14 cellular contexts compared by ENCODE assay signal in genomic region chr13:23928985-23929384, GRCh38. TPM values are rescaled to one million over a fixed set of nuclear protein-coding genes. Genes with fewer than 3 reads are reported as not detected.
A peak's percentile ranks its signal among the peaks of the same experiment; 100 is the strongest.
DNase-seq lines count a peak whose midpoint lies in the region; FAIRE-seq and TF ChIP-seq lines count a peak whose summit lies in the region.
"Had no signal": no experiment of that assay in that cellular context is flagged by ENCODE, and none has a peak within 500 bp of the region (broad histone marks: within the 10 kb centered on the region; RNA-seq: fewer than 3 reads in every experiment).

No MANE protein-coding gene starts in this region.

- no peak overlapping the region for H3K23ac ChIP-seq in trophoblast cell (ENCODE audit: low read length)

- H4K91ac ChIP-seq in trophoblast cell (ENCODE audit: low read depth, low read length): no peak overlapping the region

- no peak overlapping the region for H2BK5ac ChIP-seq in trophoblast cell (ENCODE audit: low read depth, low read length, poor library complexity)

- H3K4me1 ChIP-seq in trophoblast cell (ENCODE audit: control insufficient read depth in 1 of 2, insufficient read depth in 2 of 2, low read length in 2 of 2): no peaks in the 10 kb centered on the region
- no peaks in the 10 kb centered on the region for H3K4me1 ChIP-seq in Peyer's patch
- H3K4me1 ChIP-seq in OCI-LY7 (ENCODE audit: insufficient read depth, low read length, poor library complexity, severe bottlenecking): no peaks in the 10 kb centered on the region
- H3K4me1 ChIP-seq: SJCRH30 had no signal

- peak; percentile 21 for FAIRE-seq in D721Med (lab: Jason Lieb, UNC)
- FAIRE-seq: GM12878 had no signal

- H3K79me2 ChIP-seq in trophoblast cell (ENCODE audit: control insufficient read depth, insufficient read depth, low read length, poor library complexity) (no peaks in the 10 kb centered on the region), OCI-LY7 (ENCODE audit: insufficient read depth, low read depth, low read length) (no peaks in the 10 kb centered on the region)

- H3K9me3 ChIP-seq in trophoblast cell (ENCODE audit: insufficient read depth, low read depth, low read length) (no peaks in the 10 kb centered on the region), Peyer's patch (no peaks in the 10 kb centered on the region), OCI-LY7 (ENCODE audit: low read length) (no peaks in the 10 kb centered on the region)
- H3K9me3 ChIP-seq: SJCRH30 had no signal

- H3K9ac ChIP-seq in trophoblast cell (ENCODE audit: low read length): no peak overlapping the region

- BruUV-seq in OCI-LY7 (replicated peaks; lab: Mats Ljungman, UMichigan): no TSS peak

- no peak overlapping the region for H3K27ac ChIP-seq in trophoblast cell (ENCODE audit: low read depth, low read length)
- H3K27ac ChIP-seq in Peyer's patch: no peak overlapping the region
- no peak overlapping the region for H3K27ac ChIP-seq in OCI-LY7 (ENCODE audit: low read depth, low read length, poor library complexity, severe bottlenecking)
- H3K27ac ChIP-seq: SJCRH30 had no signal

- intact Hi-C loops in OCI-LY7 (cut with micrococcal nuclease; ENCODE audit: unreplicated experiment): loop anchor here (10.0 kb wide), 1 partner anchor 296 kb away; no protein-coding TSS in a partner anchor

- CTCF ChIA-PET in OCI-LY7 (lab: Charles Lee; ENCODE audit: unreplicated experiment): no interaction called here

- H3K36me3 ChIP-seq in trophoblast cell (ENCODE audit: control insufficient read depth in 1 of 2, insufficient read depth in 2 of 2, low read length in 2 of 2): no peaks in the 10 kb centered on the region
- no peaks in the 10 kb centered on the region for H3K36me3 ChIP-seq in Peyer's patch
- no peaks in the 10 kb centered on the region for H3K36me3 ChIP-seq in OCI-LY7 (ENCODE audit: insufficient read depth, low read length)
- H3K36me3 ChIP-seq: SJCRH30 had no signal

- no peak overlapping the region for H3K18ac ChIP-seq in trophoblast cell (ENCODE audit: low read length)

- no peak overlapping the region for H2AK5ac ChIP-seq in trophoblast cell (ENCODE audit: low read length)

- H2BK120ac ChIP-seq in trophoblast cell (ENCODE audit: insufficient read depth, low read length, poor library complexity): no peak overlapping the region

- DNase-seq in D721Med (ENCODE audit: insufficient read length, low spot score): no peak
- DNase-seq in NCI-H524 treated with DMSO at 0.1 percent for 48 hours (lab: John Stamatoyannopoulos, UW): peak; percentile 99
- peak; percentile 27 for DNase-seq in dedifferentiated amniotic fluid mesenchymal stem cell (ENCODE audit: extremely low spot score)
- DNase-seq in trophoblast cell: peak; percentile 17 to 59
- DNase-seq in cerebellar cortex (ENCODE audit: low spot score): no peak
- no peak for DNase-seq in Peyer's patch
- DNase-seq in OCI-LY7 (ENCODE audit: low spot score): no peak
- DNase-seq in NCI-H526 treated with DMSO at 0.1 percent for 48 hours (lab: John Stamatoyannopoulos, UW): no peak
- DNase-seq: activated B cell treated with CpG ODN at 0.5 μM for 24 hours, Calu3, NCI-H510A had no signal

- H3K27me3 ChIP-seq in trophoblast cell (ENCODE audit: insufficient read depth, low read length): no peaks in the 10 kb centered on the region
- no peaks in the 10 kb centered on the region for H3K27me3 ChIP-seq in Peyer's patch

- H4K12ac ChIP-seq in trophoblast cell (ENCODE audit: low read depth, low read length): no peak overlapping the region

- no peak overlapping the region for H3K4ac ChIP-seq in trophoblast cell (ENCODE audit: low read depth, low read length)

- no peak overlapping the region for H4K8ac ChIP-seq in trophoblast cell (ENCODE audit: low read depth, low read length)

- H2BK12ac ChIP-seq in trophoblast cell (ENCODE audit: low read length): no peak overlapping the region

- H3K79me1 ChIP-seq in trophoblast cell (ENCODE audit: low read length): no peaks in the 10 kb centered on the region

- no peak overlapping the region for H3K4me2 ChIP-seq in trophoblast cell (ENCODE audit: low read length)
- H3K4me2 ChIP-seq in OCI-LY7 (ENCODE audit: low read length): no peak overlapping the region

- WGBS in trophoblast cell (ENCODE audit: extremely low coverage, insufficient coverage, insufficient read length): no CpG with 5 or more reads among the region's 2 CpGs

- TF ChIP-seq POLR2A in Peyer's patch (IDR thresholded peaks at IDR 0.05): no peak

- TF ChIP-seq CTCF in D721Med (IDR thresholded peaks at IDR 0.05; ENCODE audit: insufficient read depth, missing control alignments) (no peak), Peyer's patch (IDR thresholded peaks at IDR 0.05) (no peak), OCI-LY7 (conservative IDR thresholded peaks at IDR 0.05; ENCODE audit: low read length) (no peak)

- no peaks in the 10 kb centered on the region for H3K9me2 ChIP-seq in OCI-LY7 (ENCODE audit: insufficient read depth, low read length)

- H3K4me3 ChIP-seq in trophoblast cell (ENCODE audit: low read depth, low read length) (no peak overlapping the region), Peyer's patch (no peak overlapping the region), OCI-LY7 (ENCODE audit: low read depth, low read length, poor library complexity, severe bottlenecking) (no peak overlapping the region)
- H3K4me3 ChIP-seq: GM12878, SJCRH30 had no signal

- POLR2A ChIA-PET in OCI-LY7 (lab: Charles Lee): no interaction called here

- no peaks in the 10 kb centered on the region for H4K20me1 ChIP-seq in OCI-LY7 (ENCODE audit: insufficient read depth, low read length)

- H2AFZ ChIP-seq in trophoblast cell (ENCODE audit: insufficient read depth, low read length, poor library complexity) (no peak overlapping the region), OCI-LY7 (ENCODE audit: low read length) (no peak overlapping the region)

- H3K14ac ChIP-seq in trophoblast cell (ENCODE audit: low read length): no peak overlapping the region

RNA-seq across cellular contexts. Expression of gene C1QTNF9B, which starts 31.7 kb away (rescaled TPM):
- polyA plus RNA-seq in trophoblast cell (2013): not detected in 2 replicates
- total RNA-seq in Peyer's patch: under 1 TPM in 1 of 4 donors, not detected in 3; 0.80 TPM
- total RNA-seq in OCI-LY7 (2014; rRNA removed; shearing (Covaris generic)): not detected in 2 replicates
- total RNA-seq in OCI-LY7 (2022): not detected in 2 replicates
- total RNA-seq: activated B cell treated with CpG ODN at 0.5 μM for 24 hours, Calu3, glomerular endothelial cell, GM12878, SJCRH30 had no signal

RNA-seq across cellular contexts. Expression of gene MIPEP, which starts 39.8 kb away (rescaled TPM):
- polyA plus RNA-seq in trophoblast cell (2013): 11.7 and 13.6 TPM in 2 replicates
- total RNA-seq in Peyer's patch (10 to 100 TPM; 10.7 to 17.0 (median 12.5) TPM), OCI-LY7 (2022) (12.9 and 15.7 TPM in 2 replicates)
- total RNA-seq in OCI-LY7 (2014; rRNA removed; shearing (Covaris generic)): 13.5 and 15.5 TPM in 2 replicates

Comparison
In these comparisons a context has a peak if more than half of its experiments do, and no peak if none do; other contexts are left out.
1. DNase-seq: peak in NCI-H524 treated with DMSO at 0.1 percent for 48 hours (single experiment), dedifferentiated amniotic fluid mesenchymal stem cell (single experiment) and trophoblast cell (2 of 2); none in D721Med (single experiment), cerebellar cortex (single experiment), Peyer's patch (0 of 3), OCI-LY7 (single experiment) and NCI-H526 treated with DMSO at 0.1 percent for 48 hours (single experiment).